Comparison of ENCODE assay signal across 1 cellular context in the genomic region with DNA sequence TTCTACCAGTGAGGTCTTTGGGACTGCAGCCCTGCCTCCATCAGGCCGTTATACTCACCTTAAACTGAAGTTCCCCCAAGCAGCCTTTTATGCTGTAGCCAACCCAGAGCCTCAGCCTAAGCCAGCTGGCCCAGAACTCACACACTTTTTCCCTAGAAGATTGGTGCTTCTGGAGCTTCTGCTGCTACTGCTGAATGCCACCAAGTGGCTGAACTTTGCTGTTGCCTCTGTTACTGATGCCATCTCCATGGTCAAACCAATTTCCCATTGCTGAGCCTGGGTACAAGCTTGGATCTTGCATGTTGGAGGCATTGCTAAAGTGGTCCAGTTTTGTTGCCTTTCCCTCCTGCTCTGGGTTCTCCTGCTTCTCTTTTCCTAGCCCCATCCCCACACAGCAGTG.
TF ChIP-seq lines count a peak whose summit lies in the region.

No MANE protein-coding gene starts in this region.

TF ChIP-seq in HCT116, 20 proteins besides CTCF, POLR2A, EP300 and RAD21 (continued from another document):
- TF ChIP-seq, protein P1, sequence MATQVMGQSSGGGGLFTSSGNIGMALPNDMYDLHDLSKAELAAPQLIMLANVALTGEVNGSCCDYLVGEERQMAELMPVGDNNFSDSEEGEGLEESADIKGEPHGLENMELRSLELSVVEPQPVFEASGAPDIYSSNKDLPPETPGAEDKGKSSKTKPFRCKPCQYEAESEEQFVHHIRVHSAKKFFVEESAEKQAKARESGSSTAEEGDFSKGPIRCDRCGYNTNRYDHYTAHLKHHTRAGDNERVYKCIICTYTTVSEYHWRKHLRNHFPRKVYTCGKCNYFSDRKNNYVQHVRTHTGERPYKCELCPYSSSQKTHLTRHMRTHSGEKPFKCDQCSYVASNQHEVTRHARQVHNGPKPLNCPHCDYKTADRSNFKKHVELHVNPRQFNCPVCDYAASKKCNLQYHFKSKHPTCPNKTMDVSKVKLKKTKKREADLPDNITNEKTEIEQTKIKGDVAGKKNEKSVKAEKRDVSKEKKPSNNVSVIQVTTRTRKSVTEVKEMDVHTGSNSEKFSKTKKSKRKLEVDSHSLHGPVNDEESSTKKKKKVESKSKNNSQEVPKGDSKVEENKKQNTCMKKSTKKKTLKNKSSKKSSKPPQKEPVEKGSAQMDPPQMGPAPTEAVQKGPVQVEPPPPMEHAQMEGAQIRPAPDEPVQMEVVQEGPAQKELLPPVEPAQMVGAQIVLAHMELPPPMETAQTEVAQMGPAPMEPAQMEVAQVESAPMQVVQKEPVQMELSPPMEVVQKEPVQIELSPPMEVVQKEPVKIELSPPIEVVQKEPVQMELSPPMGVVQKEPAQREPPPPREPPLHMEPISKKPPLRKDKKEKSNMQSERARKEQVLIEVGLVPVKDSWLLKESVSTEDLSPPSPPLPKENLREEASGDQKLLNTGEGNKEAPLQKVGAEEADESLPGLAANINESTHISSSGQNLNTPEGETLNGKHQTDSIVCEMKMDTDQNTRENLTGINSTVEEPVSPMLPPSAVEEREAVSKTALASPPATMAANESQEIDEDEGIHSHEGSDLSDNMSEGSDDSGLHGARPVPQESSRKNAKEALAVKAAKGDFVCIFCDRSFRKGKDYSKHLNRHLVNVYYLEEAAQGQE (IDR thresholded peaks at IDR 0.05; ENCODE audit: low read depth), result no peak
- TF ChIP-seq YY1 (IDR thresholded peaks at IDR 0.05; ENCODE audit: extremely low read depth, insufficient replicate concordance, low read depth, low read length) (no peak), ZFX (IDR thresholded peaks at IDR 0.05) (no peak), CEBPB (IDR thresholded peaks at IDR 0.05; ENCODE audit: low read depth) (no peak)
